ENCODE assay signal across 25 cellular contexts in the genomic region with DNA sequence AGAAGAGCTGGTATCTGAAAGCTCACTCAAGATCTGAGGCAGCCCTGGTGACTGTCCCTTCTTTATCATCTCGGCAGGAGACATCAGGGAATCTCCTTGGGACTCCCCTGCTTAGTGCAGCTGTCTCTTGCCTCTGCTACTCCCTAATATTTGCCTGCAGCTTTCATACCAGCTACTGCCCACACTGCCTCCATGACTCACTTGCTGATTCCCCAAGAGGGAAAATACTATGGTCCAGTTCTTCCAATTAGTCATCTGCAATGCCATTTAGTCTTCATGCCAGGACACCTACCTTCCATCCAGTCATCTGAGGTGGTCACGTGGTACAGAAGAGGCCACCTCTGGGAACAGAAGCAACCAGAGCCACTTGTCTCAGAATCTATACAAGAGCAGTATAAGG.
A peak's percentile ranks its signal among the peaks of the same experiment; 100 is the strongest.
DNase-seq lines count a peak whose midpoint lies in the region; ATAC-seq, FAIRE-seq and TF ChIP-seq lines count a peak whose summit lies in the region.
"Had no signal": no experiment of that assay in that cellular context is flagged by ENCODE, and none has a peak within 500 bp of the region (broad histone marks: within the 10 kb centered on the region; RNA-seq: fewer than 3 reads in every experiment).

No MANE protein-coding gene starts in this region.

- H3K4me3 ChIP-seq in HepG2 (replicated peaks in 1 of 3; ENCODE audit: insufficient read depth in 1 of 3, low read depth in 2 of 3, low read length in 3 of 3), result no peak overlapping the region
- no peak overlapping the region for H3K4me3 ChIP-seq in right lobe of liver
- no peak overlapping the region for H3K4me3 ChIP-seq in endodermal cell (ENCODE audit: low read length)
- H3K4me3 ChIP-seq: psoas muscle, SJSA1, tibial nerve had no signal

- BruUV-seq in HepG2 (replicated peaks; lab: Mats Ljungman, UMichigan), result no TSS peak

- ATAC-seq in HepG2 (no peak), right lobe of liver (no peak)
- ATAC-seq: activated CD8-positive, alpha-beta memory T cell treated with anti-CD3 and anti-CD28 coated beads, Interleukin-2, amount 10 ng/mL, durations not matched to agents 7 days and 5 days; left cardiac atrium; psoas muscle; stimulated activated memory B cell treated with anti-CD40 and anti-IgM and Interleukin-4, amounts not matched to agents 10 μg/mL and 1 μg/mL and 100 μg/mL, for 72 hours had no signal

- POLR2A ChIA-PET in HepG2 (lab: Yijun Ruan, JAX), result no interaction called here

- H4K20me1 ChIP-seq in HepG2 (ENCODE audit: insufficient read depth, low read length), result no peaks in the 10 kb centered on the region

- H3K4me1 Mint-ChIP-seq in endodermal cell, result peaks cover 4% of the 10 kb centered on the region
- H3K4me1 Mint-ChIP-seq: activated CD8-positive, alpha-beta memory T cell treated with anti-CD3 and anti-CD28 coated beads, Interleukin-2, amount 10 ng/mL, durations not matched to agents 7 days and 5 days; CD14-positive monocyte had no signal

- H3K36me3 ChIP-seq in HepG2 (replicated peaks in 1 of 2; ENCODE audit: control insufficient read depth in 1 of 2, insufficient read depth in 2 of 2, low read length in 2 of 2), result no peaks in the 10 kb centered on the region
- no peaks in the 10 kb centered on the region for H3K36me3 ChIP-seq in right lobe of liver
- no peaks in the 10 kb centered on the region for H3K36me3 ChIP-seq in endodermal cell (ENCODE audit: control insufficient read depth, insufficient read depth, low read length)
- H3K36me3 ChIP-seq: SJSA1, tibial nerve had no signal

- H3K27ac ChIP-seq in HepG2 (ENCODE audit: extremely low read length, insufficient read depth, low read length), result no peak overlapping the region
- H3K27ac ChIP-seq in right lobe of liver, result no peak overlapping the region
- no peak overlapping the region for H3K27ac ChIP-seq in endodermal cell (ENCODE audit: low read depth, low read length)
- H3K27ac ChIP-seq: KMS-11, psoas muscle, SJSA1, tibial nerve had no signal

- no peaks in the 10 kb centered on the region for H3K27me3 Mint-ChIP-seq in endodermal cell (ENCODE audit: insufficient read depth)
- H3K27me3 Mint-ChIP-seq: stimulated activated memory B cell treated with anti-CD40 and anti-IgM and Interleukin-4, amounts not matched to agents 10 μg/mL and 1 μg/mL and 100 μg/mL, for 72 hours had no signal

- intact Hi-C loops in HepG2 (cut with micrococcal nuclease; ENCODE audit: unreplicated experiment) (no loop called here), right lobe of liver (cut with DNase I) (no loop called here)

- H3K4me1 ChIP-seq in HepG2 (ENCODE audit: insufficient read depth, low read length) (no peaks in the 10 kb centered on the region), right lobe of liver (no peaks in the 10 kb centered on the region), endodermal cell (ENCODE audit: control insufficient read depth, insufficient read depth, low read length) (no peaks in the 10 kb centered on the region)
- H3K4me1 ChIP-seq: psoas muscle, SJSA1 had no signal

- H3K9me3 ChIP-seq in HepG2 (ENCODE audit: low read length) (no peaks in the 10 kb centered on the region), right lobe of liver (no peaks in the 10 kb centered on the region), endodermal cell (ENCODE audit: control insufficient read depth, low read length) (no peaks in the 10 kb centered on the region)
- H3K9me3 ChIP-seq: psoas muscle, SJSA1, tibial nerve had no signal

- TF ChIP-seq POLR2A in HepG2 (IDR thresholded peaks at IDR 0.05; ENCODE audit: insufficient read depth in 1 of 2, low read depth in 2 of 2, low read length in 2 of 2), result no peak
- no peak for TF ChIP-seq POLR2A in right lobe of liver (IDR thresholded peaks at IDR 0.05)

- no peak overlapping the region for H3K4me2 ChIP-seq in HepG2 (ENCODE audit: low read depth, low read length)
- H3K4me2 ChIP-seq: KMS-11 had no signal

- TF ChIP-seq RAD21 in HepG2 (CRISPR knock-in tag; IDR thresholded peaks at IDR 0.05), result no peak

- no peak overlapping the region for H3K4me3 Mint-ChIP-seq in endodermal cell
- H3K4me3 Mint-ChIP-seq: activated CD8-positive, alpha-beta memory T cell treated with anti-CD3 and anti-CD28 coated beads, Interleukin-2, amount 10 ng/mL, durations not matched to agents 7 days and 5 days; CD14-positive monocyte; mesothelial cell of epicardium; stimulated activated memory B cell treated with anti-CD40 and anti-IgM and Interleukin-4, amounts not matched to agents 10 μg/mL and 1 μg/mL and 100 μg/mL, for 72 hours had no signal

- H3K27ac Mint-ChIP-seq in endodermal cell, result no peak overlapping the region
- H3K27ac Mint-ChIP-seq: activated CD8-positive, alpha-beta memory T cell treated with anti-CD3 and anti-CD28 coated beads, Interleukin-2, amount 10 ng/mL, durations not matched to agents 7 days and 5 days; CD14-positive monocyte; mesothelial cell of epicardium; stimulated activated memory B cell treated with anti-CD40 and anti-IgM and Interleukin-4, amounts not matched to agents 10 μg/mL and 1 μg/mL and 100 μg/mL, for 72 hours had no signal

- H3K36me3 Mint-ChIP-seq in endodermal cell (ENCODE audit: low read depth), result no peaks in the 10 kb centered on the region
- H3K36me3 Mint-ChIP-seq: activated CD8-positive, alpha-beta memory T cell treated with anti-CD3 and anti-CD28 coated beads, Interleukin-2, amount 10 ng/mL, durations not matched to agents 7 days and 5 days; CD14-positive monocyte; mesothelial cell of epicardium; stimulated activated memory B cell treated with anti-CD40 and anti-IgM and Interleukin-4, amounts not matched to agents 10 μg/mL and 1 μg/mL and 100 μg/mL, for 72 hours had no signal

- FAIRE-seq in HepG2 (lab: Jason Lieb, UNC) (no peak), urothelium cell line (lab: Jason Lieb, UNC) (no peak)
- FAIRE-seq: A204.1 had no signal

- H3K27me3 ChIP-seq in HepG2 (ENCODE audit: control insufficient read depth in 1 of 2, insufficient read depth in 2 of 2, low read length in 2 of 2), result no peaks in the 10 kb centered on the region
- H3K27me3 ChIP-seq in right lobe of liver, result no peaks in the 10 kb centered on the region
- no peaks in the 10 kb centered on the region for H3K27me3 ChIP-seq in endodermal cell (ENCODE audit: control insufficient read depth, insufficient read depth, low read length, poor library complexity, severe bottlenecking)
- H3K27me3 ChIP-seq: SJSA1, tibial nerve had no signal

- TF ChIP-seq CTCF in HepG2 (CRISPR knock-in tag; IDR thresholded peaks at IDR 0.05), result no peak
- TF ChIP-seq CTCF in right lobe of liver (IDR thresholded peaks at IDR 0.05), result no peak
- no peak for TF ChIP-seq CTCF in endodermal cell (conservative IDR thresholded peaks at IDR 0.05)

- in situ Hi-C loops in HepG2 (cut with HindIII; ENCODE audit: extremely low pct_ligation_motif_present, low pct_unique_long_range_greater_than_20kb), result loop anchor here (10.0 kb wide), 1 partner anchor 55 kb away; no protein-coding TSS in a partner anchor

- TF ChIP-seq EP300 in HepG2 (IDR thresholded peaks at IDR 0.05; ENCODE audit: low read depth in 2 of 2, low read length in 2 of 2) (no peak), HepG2 (CRISPR knock-in tag; IDR thresholded peaks at IDR 0.05; ENCODE audit: borderline replicate concordance) (no peak)

- H3K9me3 Mint-ChIP-seq in endodermal cell, result no peaks in the 10 kb centered on the region
- H3K9me3 Mint-ChIP-seq: mesothelial cell of epicardium had no signal

- H2AFZ ChIP-seq in HepG2 (ENCODE audit: low read length), result no peak overlapping the region

- CTCF ChIA-PET in HepG2 (lab: Yijun Ruan, JAX; ENCODE audit: low intra/inter-chr PET ratio, low total read pairs), result no interaction called here

- 0% methylated on average over 2 of the region's 2 CpGs for WGBS in HepG2 (ENCODE audit: low lambda C conversion rate)
- WGBS in right lobe of liver (ENCODE audit: insufficient coverage, low coverage, low lambda C conversion rate, missing lambda C conversion rate), result 26% methylated on average over 2 of the region's 2 CpGs
- 82 to 100% methylated on average over 2 of the region's 2 CpGs for WGBS in endodermal cell (ENCODE audit: insufficient coverage in 1 of 2, insufficient read length in 1 of 2), 2 experiments

- H3K9ac ChIP-seq in HepG2 (ENCODE audit: insufficient read depth, low read depth, low read length), result no peak overlapping the region
- no peak overlapping the region for H3K9ac ChIP-seq in endodermal cell (ENCODE audit: extremely low read depth, low read length, poor library complexity, severe bottlenecking)
- H3K9ac ChIP-seq: KMS-11 had no signal

- DNase-seq in HepG2 (ENCODE audit: low spot score), result no peak
- DNase-seq in right lobe of liver, result no peak
- peak; percentile 15 for DNase-seq in SW480 (ENCODE audit: low spot score)
- DNase-seq in fibroblast of gingiva (ENCODE audit: low read depth), result peak; percentile 11
- peak; percentile 44 for DNase-seq in urothelium cell line (ENCODE audit: low spot score)
- no peak for DNase-seq in endodermal cell
- no peak for DNase-seq in superior temporal gyrus (ENCODE audit: extremely low spot score)
- no peak for DNase-seq in midbrain (lab: John Stamatoyannopoulos, UW)
- DNase-seq: activated CD4-positive, alpha-beta T cell treated with anti-CD3 and anti-CD28 coated beads for 1 hour; activated CD8-positive, alpha-beta memory T cell treated with anti-CD3 and anti-CD28 coated beads, Interleukin-2, amount 10 ng/mL, durations not matched to agents 7 days and 5 days; activated effector memory CD4-positive, alpha-beta T cell treated with Interleukin-2 at 50 U/mL for 16 hours; effector CD4-positive, alpha-beta T cell; GOT3; hippocampal formation; left cardiac atrium; NCI-H1092 treated with DMSO at 0.1 percent for 48 hours; psoas muscle; stimulated activated CD4-positive, alpha-beta T cell treated with anti-CD3 and anti-CD28 coated beads, Interleukin-15, amount 100 ng/mL, for 24 hours had no signal

- H3K79me2 ChIP-seq in HepG2 (ENCODE audit: insufficient read depth, low read length), result no peaks in the 10 kb centered on the region

TF ChIP-seq in HepG2, 621 proteins besides CTCF, POLR2A, EP300 and RAD21 (continues in another document):
- TF ChIP-seq RAD51 (IDR thresholded peaks at IDR 0.05; ENCODE audit: borderline replicate concordance) (peak; percentile 66), USF2 (IDR thresholded peaks at IDR 0.05; ENCODE audit: low read depth, low read length) (peak; percentile 38), USF2 (CRISPR knock-in tag; IDR thresholded peaks at IDR 0.05; ENCODE audit: borderline replicate concordance) (no peak)

Comparison
In these comparisons a context has a peak if more than half of its experiments do, and no peak if none do; other contexts are left out.
1. DNase-seq: peak in SW480 (single experiment), fibroblast of gingiva (single experiment) and urothelium cell line (single experiment); none in HepG2 (single experiment), right lobe of liver (0 of 3), endodermal cell (single experiment), superior temporal gyrus (single experiment) and midbrain (single experiment).